In the genomic region with DNA sequence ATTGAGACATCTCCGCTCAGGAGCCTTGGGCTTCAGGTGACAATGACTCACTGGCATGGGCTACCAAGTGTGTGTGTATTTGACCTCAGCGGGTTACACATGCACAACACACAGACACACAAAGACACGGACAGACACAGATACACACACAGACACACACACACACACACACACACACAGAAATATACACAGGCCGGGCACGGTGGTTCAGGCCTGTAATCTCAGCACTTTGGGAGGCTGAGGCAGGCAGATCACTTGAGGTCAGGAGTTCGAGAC, we compare ENCODE assay signal across 1 cellular context.
A peak's percentile ranks its signal among the peaks of the same experiment; 100 is the strongest.
TF ChIP-seq lines count a peak whose summit lies in the region.

No MANE protein-coding gene starts in this region.

TF ChIP-seq in GM12878, 131 proteins besides CTCF, POLR2A, EP300 and RAD21 (continued from another document):
- TF ChIP-seq, protein P1, sequence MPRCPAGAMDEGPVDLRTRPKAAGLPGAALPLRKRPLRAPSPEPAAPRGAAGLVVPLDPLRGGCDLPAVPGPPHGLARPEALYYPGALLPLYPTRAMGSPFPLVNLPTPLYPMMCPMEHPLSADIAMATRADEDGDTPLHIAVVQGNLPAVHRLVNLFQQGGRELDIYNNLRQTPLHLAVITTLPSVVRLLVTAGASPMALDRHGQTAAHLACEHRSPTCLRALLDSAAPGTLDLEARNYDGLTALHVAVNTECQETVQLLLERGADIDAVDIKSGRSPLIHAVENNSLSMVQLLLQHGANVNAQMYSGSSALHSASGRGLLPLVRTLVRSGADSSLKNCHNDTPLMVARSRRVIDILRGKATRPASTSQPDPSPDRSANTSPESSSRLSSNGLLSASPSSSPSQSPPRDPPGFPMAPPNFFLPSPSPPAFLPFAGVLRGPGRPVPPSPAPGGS (IDR thresholded peaks at IDR 0.05; ENCODE audit: borderline replicate concordance, insufficient read depth, low read depth, low read length, poor library complexity, severe bottlenecking): peak; percentile 88
- TF ChIP-seq JUNB (IDR thresholded peaks at IDR 0.05) (no peak), NRF1 (conservative IDR thresholded peaks at IDR 0.05; ENCODE audit: low read depth, low read length) (no peak)
